In genomic region chrX:130902446-130902782, GRCh38 we compare ENCODE assay signal across 9 cellular contexts. TPM values are rescaled to one million over a fixed set of nuclear protein-coding genes. Genes with fewer than 3 reads are reported as not detected.
DNase-seq lines count a peak whose midpoint lies in the region; ATAC-seq and TF ChIP-seq lines count a peak whose summit lies in the region.
"Had no signal": no experiment of that assay in that cellular context is flagged by ENCODE, and none has a peak within 500 bp of the region (broad histone marks: within the 10 kb centered on the region; RNA-seq: fewer than 3 reads in every experiment).

No MANE protein-coding gene starts in this region.

- H3K27me3 ChIP-seq in Panc1 (ENCODE audit: control insufficient read depth, insufficient read depth, low read length): no peaks in the 10 kb centered on the region
- no peaks in the 10 kb centered on the region for H3K27me3 ChIP-seq in sigmoid colon

- in situ Hi-C loops in Panc1 (cut with HindIII; ENCODE audit: low pct_unique_long_range_greater_than_20kb, low sequenced_read_pairs): no loop called here

- no peak for DNase-seq in Panc1 (ENCODE audit: low read depth, low spot score)
- DNase-seq in fibroblast of pulmonary artery (ENCODE audit: low read depth): no peak
- DNase-seq in sigmoid colon: no peak
- no peak for DNase-seq in activated naive CD4-positive, alpha-beta T cell treated with anti-CD3 and anti-CD28 coated beads for 36 hours
- no peak for DNase-seq in COLO829 (ENCODE audit: low spot score)
- DNase-seq in NCI-H510A treated with DMSO at 0.1 percent for 48 hours (lab: John Stamatoyannopoulos, UW): no peak

- peak; percentile 2; the same call in 1 of the 2 replicates for ATAC-seq in Panc1
- no peak for ATAC-seq in HG02840 (IDR thresholded peaks at IDR 0.05; ENCODE audit: low FRiP score, unreplicated experiment)

- H3K9me3 ChIP-seq in Panc1 (ENCODE audit: control insufficient read depth, insufficient read depth, low read depth, low read length): no peaks in the 10 kb centered on the region
- no peaks in the 10 kb centered on the region for H3K9me3 ChIP-seq in sigmoid colon

- H3K27ac Mint-ChIP-seq in activated naive CD4-positive, alpha-beta T cell treated with anti-CD3 and anti-CD28 coated beads for 36 hours: no peak overlapping the region

- no peak for TF ChIP-seq POLR2A in sigmoid colon (IDR thresholded peaks at IDR 0.05)

- peaks cover 9% of the 10 kb centered on the region for H3K4me1 Mint-ChIP-seq in activated naive CD4-positive, alpha-beta T cell treated with anti-CD3 and anti-CD28 coated beads for 36 hours (ENCODE audit: low read depth)

- no peaks in the 10 kb centered on the region for H3K27me3 Mint-ChIP-seq in activated naive CD4-positive, alpha-beta T cell treated with anti-CD3 and anti-CD28 coated beads for 36 hours (ENCODE audit: low read depth)

- TF ChIP-seq EP300 in sigmoid colon (IDR thresholded peaks at IDR 0.05): no peak

- peaks cover 7% of the 10 kb centered on the region for H3K36me3 Mint-ChIP-seq in activated naive CD4-positive, alpha-beta T cell treated with anti-CD3 and anti-CD28 coated beads for 36 hours (ENCODE audit: low read depth)

- H3K4me1 ChIP-seq in Panc1 (ENCODE audit: control insufficient read depth, insufficient read depth, low read length): 0 out of 2 replicates have a peak, but pooled peaks cover 6% of the 10 kb centered on the region
- peaks cover 0 to 6% (median 3%) of the 10 kb centered on the region in 4 donors for H3K4me1 ChIP-seq in sigmoid colon

- H3K9me3 Mint-ChIP-seq in activated naive CD4-positive, alpha-beta T cell treated with anti-CD3 and anti-CD28 coated beads for 36 hours: no peaks in the 10 kb centered on the region
- H3K9me3 Mint-ChIP-seq: T-cell had no signal

- TF ChIP-seq CTCF in GM12875 (IDR thresholded peaks at IDR 0.05; ENCODE audit: borderline replicate concordance, insufficient read depth, low read depth, low read length) (no peak), Panc1 (IDR thresholded peaks at IDR 0.05) (no peak), fibroblast of pulmonary artery (IDR thresholded peaks at IDR 0.05; ENCODE audit: low read length, missing control alignments) (no peak), sigmoid colon (IDR thresholded peaks at IDR 0.05) (no peak)

- 1 to 2% methylated on average over 11 of the region's 11 CpGs for WGBS in sigmoid colon, 2 donors

- BruUV-seq in Panc1 (replicated peaks; lab: Mats Ljungman, UMichigan): TSS peak; percentile 72

- POLR2A ChIA-PET in Panc1 (lab: Charles Lee): interaction anchor here (0.6 kb wide), 1 partner anchor 537 kb away, joined by 7 read pairs; no protein-coding TSS in a partner anchor

- H3K4me3 ChIP-seq in GM12875 (ENCODE audit: low read depth, low read length): peak overlapping the region; percentile 76
- peak overlapping the region; percentile 82 to 93 for H3K4me3 ChIP-seq in Panc1 (ENCODE audit: low read depth in 2 of 2, low read length in 2 of 2)
- H3K4me3 ChIP-seq in fibroblast of pulmonary artery (replicated peaks; ENCODE audit: low read depth, low read length): peak overlapping the region; percentile 71
- peak overlapping the region; percentile 60 to 72 (median 66) for H3K4me3 ChIP-seq in sigmoid colon

- no peak overlapping the region for H3K4me3 Mint-ChIP-seq in activated naive CD4-positive, alpha-beta T cell treated with anti-CD3 and anti-CD28 coated beads for 36 hours
- H3K4me3 Mint-ChIP-seq: T-cell had no signal

- H3K27ac ChIP-seq in Panc1 (ENCODE audit: low read length): peak overlapping the region; percentile 91
- peak overlapping the region; percentile 81 to 90 (median 83) for H3K27ac ChIP-seq in sigmoid colon

- CTCF ChIA-PET in Panc1 (lab: Charles Lee): no interaction called here
- CTCF ChIA-PET in activated naive CD4-positive, alpha-beta T cell treated with anti-CD3 and anti-CD28 coated beads for 36 hours (lab: Charles Lee): no interaction called here

- H3K36me3 ChIP-seq in Panc1 (ENCODE audit: control insufficient read depth, insufficient read depth, low read length): no peaks in the 10 kb centered on the region
- H3K36me3 ChIP-seq in sigmoid colon: no peaks in the 10 kb centered on the region

- intact Hi-C loops in Panc1 (cut with micrococcal nuclease; ENCODE audit: unreplicated experiment) (no loop called here), sigmoid colon (cut with DNase I) (loop anchor here (5.0 kb wide), 1 partner anchor 500 kb away; the partner anchor contains the start of gene RBMX2)
- intact Hi-C loops in activated naive CD4-positive, alpha-beta T cell treated with anti-CD3 and anti-CD28 coated beads for 36 hours (cut with micrococcal nuclease): loop anchor here (2.0 to 10.0 kb wide), 4 partner anchors 730 to 918 kb away; partner anchors contain the start of genes BCORL1 and RAB33A

RNA-seq across cellular contexts. Expression of gene ENOX2, which starts 0.6 kb away (rescaled TPM):
- total RNA-seq in Panc1 (2021; ENCODE audit: unreplicated experiment) (12.4 TPM), sigmoid colon (10 to 100 TPM; 18.8 to 28.9 (median 22.0) TPM)
- 4.2 TPM for polyA plus RNA-seq in Panc1 (2012; ENCODE audit: insufficient read length)
- polyA plus RNA-seq in sigmoid colon: 1 to 10 TPM; 2.4 to 5.9 (median 3.5) TPM
- 1 to 10 TPM; 8.7 to 9.7 TPM for total RNA-seq in activated naive CD4-positive, alpha-beta T cell treated with anti-CD3 and anti-CD28 coated beads for 36 hours
